Comparison of ENCODE assay signal across 5 cellular contexts in the genomic region with DNA sequence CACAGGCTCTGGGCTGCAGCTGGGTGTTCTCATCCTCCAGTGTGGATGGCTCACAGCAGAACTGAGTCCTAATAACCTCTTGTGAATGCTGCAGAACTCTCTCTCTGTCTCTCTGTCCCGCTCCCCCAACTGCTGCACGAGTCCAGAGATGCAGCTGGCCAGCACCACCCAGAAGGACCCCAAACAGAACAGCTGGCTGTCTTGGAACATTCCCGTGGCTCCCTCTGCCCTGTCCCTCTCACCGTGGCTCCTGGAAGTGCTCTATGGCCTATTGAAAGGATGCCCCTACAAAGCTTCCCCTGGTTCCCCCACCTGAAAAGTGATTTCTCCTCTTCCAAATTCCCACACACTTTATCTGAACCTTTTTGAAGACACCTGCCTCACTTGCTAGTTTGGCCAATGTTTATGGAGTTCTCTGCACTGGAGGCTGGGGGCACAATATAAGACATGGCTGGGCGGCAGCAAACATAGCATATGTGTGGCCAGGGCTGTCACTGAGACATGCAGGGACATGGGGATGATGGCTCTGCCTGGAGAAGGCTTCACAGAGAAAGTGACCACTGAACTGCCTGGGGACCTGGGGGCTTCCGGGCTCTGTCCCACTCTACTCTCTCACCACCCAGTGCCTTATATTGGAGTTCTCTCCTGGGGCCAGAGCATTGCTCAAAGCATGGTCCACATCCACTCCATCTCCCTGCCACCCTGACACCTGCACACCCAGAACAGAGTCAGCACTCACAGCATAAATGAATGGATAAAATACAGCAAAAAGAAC. TPM values are rescaled to one million over a fixed set of nuclear protein-coding genes. Genes with fewer than 3 reads are reported as not detected.
"Had no signal": no experiment of that assay in that cellular context is flagged by ENCODE, and none has a peak within 500 bp of the region (broad histone marks: within the 10 kb centered on the region; RNA-seq: fewer than 3 reads in every experiment).

No MANE protein-coding gene starts in this region.

RNA-seq across cellular contexts. Expression of a gene that starts 10.3 kb away (rescaled TPM):
- total RNA-seq: GM23248, H4, H7, HT-29, IMR-90 had no signal
- polyA plus RNA-seq: GM23248, IMR-90 had no signal

RNA-seq across cellular contexts. Expression of a gene that starts 15.1 kb away (rescaled TPM):
- total RNA-seq: GM23248, H4, H7, HT-29, IMR-90 had no signal
- polyA plus RNA-seq: GM23248, IMR-90 had no signal

RNA-seq across cellular contexts. Expression of a gene that starts 30.6 kb away (rescaled TPM):
- total RNA-seq: GM23248, H4, H7, HT-29, IMR-90 had no signal
- polyA plus RNA-seq: GM23248, IMR-90 had no signal

RNA-seq across cellular contexts. Expression of a gene that starts 48.4 kb away (rescaled TPM):
- total RNA-seq: GM23248, H4, H7, IMR-90 had no signal
- polyA plus RNA-seq: GM23248, IMR-90 had no signal

RNA-seq across cellular contexts. Expression of a gene that starts 54.4 kb away (rescaled TPM):
- total RNA-seq: GM23248, H4, H7, HT-29, IMR-90 had no signal
- polyA plus RNA-seq: GM23248, IMR-90 had no signal
